23 cellular contexts compared by ENCODE assay signal in genomic region chr4:185352202-185352601, GRCh38. TPM values are rescaled to one million over a fixed set of nuclear protein-coding genes. Genes with fewer than 3 reads are reported as not detected.
DNase-seq lines count a peak whose midpoint lies in the region; ATAC-seq and TF ChIP-seq lines count a peak whose summit lies in the region.
"Had no signal": no experiment of that assay in that cellular context is flagged by ENCODE, and none has a peak within 500 bp of the region (broad histone marks: within the 10 kb centered on the region; RNA-seq: fewer than 3 reads in every experiment).

No MANE protein-coding gene starts in this region.

- H3K4me3 ChIP-seq in mammary epithelial cell (replicated peaks in 1 of 3; ENCODE audit: insufficient read depth in 1 of 3, low read depth in 2 of 3, low read length in 3 of 3): no peak overlapping the region
- H3K4me3 ChIP-seq in ascending aorta: no peak overlapping the region
- H3K4me3 ChIP-seq in naive thymus-derived CD4-positive, alpha-beta T cell (ENCODE audit: low read length): no peak overlapping the region
- H3K4me3 ChIP-seq: GM23248, MG63, SK-N-MC had no signal

- no peaks in the 10 kb centered on the region for H4K20me1 ChIP-seq in mammary epithelial cell (ENCODE audit: insufficient read depth, low read length)

- H3K4me1 ChIP-seq in mammary epithelial cell (ENCODE audit: insufficient read depth, low read length): no peaks in the 10 kb centered on the region
- peaks cover 0 to 4% of the 10 kb centered on the region in 2 donors for H3K4me1 ChIP-seq in ascending aorta
- no peaks in the 10 kb centered on the region for H3K4me1 ChIP-seq in naive thymus-derived CD4-positive, alpha-beta T cell (ENCODE audit: control insufficient read depth in 2 of 2, insufficient read depth in 2 of 2, low read length in 2 of 2)

- intact Hi-C loops in mammary epithelial cell (cut with micrococcal nuclease): no loop called here
- intact Hi-C loops in MCF 10A (cut with micrococcal nuclease): no loop called here
- intact Hi-C loops in activated B cell treated with CpG ODN at 0.5 μM for 24 hours (cut with micrococcal nuclease): no loop called here
- intact Hi-C loops in ascending aorta (cut with DNase I): no loop called here
- intact Hi-C loops in naive thymus-derived CD4-positive, alpha-beta T cell (cut with micrococcal nuclease): no loop called here

- in situ Hi-C loops in mammary epithelial cell (cut with MboI; ENCODE audit: low sequenced_read_pairs in 2 of 2): no loop called here

- H3K4me1 Mint-ChIP-seq in MCF 10A (ENCODE audit: insufficient read depth, unreplicated experiment): no peaks in the 10 kb centered on the region
- H3K4me1 Mint-ChIP-seq in activated B cell treated with CpG ODN at 0.5 μM for 24 hours: peaks cover 24% of the 10 kb centered on the region
- H3K4me1 Mint-ChIP-seq in nephron progenitor cell: peaks cover 19% of the 10 kb centered on the region
- peaks cover 0 to 10% (median 0%) of the 10 kb centered on the region in 7 donors for H3K4me1 Mint-ChIP-seq in naive thymus-derived CD4-positive, alpha-beta T cell

- H3K9ac ChIP-seq in mammary epithelial cell (ENCODE audit: insufficient read depth, low read length): no peak overlapping the region
- H3K9ac ChIP-seq: GM23248 had no signal

- no peak for TF ChIP-seq CTCF in mammary epithelial cell (conservative IDR thresholded peaks at IDR 0.05 in 1 of 2, IDR thresholded peaks at IDR 0.05 in 1 of 2; ENCODE audit: extremely low read depth in 1 of 2, insufficient read depth in 1 of 2, low read depth in 1 of 2, low read length in 2 of 2)
- no peak for TF ChIP-seq CTCF in MCF 10A (IDR thresholded peaks at IDR 0.05; ENCODE audit: unreplicated experiment)
- TF ChIP-seq CTCF in activated B cell treated with CpG ODN at 0.5 μM for 24 hours (IDR thresholded peaks at IDR 0.05): no peak
- no peak for TF ChIP-seq CTCF in nephron progenitor cell (IDR thresholded peaks at IDR 0.05)
- no peak for TF ChIP-seq CTCF in ascending aorta (IDR thresholded peaks at IDR 0.05)

- BruUV-seq in mammary epithelial cell (replicated peaks; lab: Mats Ljungman, UMichigan) (no TSS peak), MCF 10A (replicated peaks; lab: Mats Ljungman, UMichigan) (no TSS peak)

- 79% methylated on average over 7 of the region's 7 CpGs for WGBS in mammary epithelial cell (ENCODE audit: low coverage, missing lambda C conversion rate)

- H3K9me3 Mint-ChIP-seq in MCF 10A (ENCODE audit: unreplicated experiment) (no peaks in the 10 kb centered on the region), activated B cell treated with CpG ODN at 0.5 μM for 24 hours (no peaks in the 10 kb centered on the region), nephron progenitor cell (no peaks in the 10 kb centered on the region)
- peaks cover 0 to 1% (median 0%) of the 10 kb centered on the region in 11 donors for H3K9me3 Mint-ChIP-seq in naive thymus-derived CD4-positive, alpha-beta T cell

- H3K4me2 ChIP-seq in mammary epithelial cell (ENCODE audit: insufficient read depth, low read depth, low read length): no peak overlapping the region

- H3K36me3 Mint-ChIP-seq in MCF 10A (ENCODE audit: insufficient read depth, unreplicated experiment): peaks cover 11% of the 10 kb centered on the region
- peaks cover 87% of the 10 kb centered on the region for H3K36me3 Mint-ChIP-seq in activated B cell treated with CpG ODN at 0.5 μM for 24 hours (ENCODE audit: low read depth)
- peaks cover 59% of the 10 kb centered on the region for H3K36me3 Mint-ChIP-seq in nephron progenitor cell (ENCODE audit: low read depth)
- peaks cover 27 to 66% (median 43%) of the 10 kb centered on the region in 5 donors for H3K36me3 Mint-ChIP-seq in naive thymus-derived CD4-positive, alpha-beta T cell

- ATAC-seq in activated B cell treated with CpG ODN at 0.5 μM for 24 hours (ENCODE audit: low read depth) (no peak), HG02588 (IDR thresholded peaks at IDR 0.05; ENCODE audit: unreplicated experiment) (no peak)
- no peak for ATAC-seq in naive thymus-derived CD4-positive, alpha-beta T cell
- ATAC-seq: HCT116, HepG2 had no signal

- H3K36me3 ChIP-seq in mammary epithelial cell (ENCODE audit: insufficient read depth, low read length): peaks cover 8% of the 10 kb centered on the region
- peaks cover 28 to 29% of the 10 kb centered on the region in 2 donors for H3K36me3 ChIP-seq in ascending aorta
- no peaks in the 10 kb centered on the region for H3K36me3 ChIP-seq in naive thymus-derived CD4-positive, alpha-beta T cell (ENCODE audit: control insufficient read depth in 2 of 3, insufficient read depth in 3 of 3, low read length in 3 of 3)
- H3K36me3 ChIP-seq: MG63 had no signal

- H3K27me3 Mint-ChIP-seq in MCF 10A (ENCODE audit: insufficient read depth, unreplicated experiment) (no peaks in the 10 kb centered on the region), activated B cell treated with CpG ODN at 0.5 μM for 24 hours (no peaks in the 10 kb centered on the region), nephron progenitor cell (ENCODE audit: low read depth, poor library complexity) (no peaks in the 10 kb centered on the region)
- H3K27me3 Mint-ChIP-seq in naive thymus-derived CD4-positive, alpha-beta T cell: no peaks in the 10 kb centered on the region
- H3K27me3 Mint-ChIP-seq: B cell had no signal

- H3K27ac Mint-ChIP-seq in MCF 10A (ENCODE audit: low read depth, unreplicated experiment) (no peak overlapping the region), activated B cell treated with CpG ODN at 0.5 μM for 24 hours (peak overlapping the region; percentile 24), nephron progenitor cell (peak overlapping the region; percentile 44)
- H3K27ac Mint-ChIP-seq in naive thymus-derived CD4-positive, alpha-beta T cell: no peak overlapping the region

- H3K4me3 Mint-ChIP-seq in MCF 10A (ENCODE audit: unreplicated experiment) (no peak overlapping the region), activated B cell treated with CpG ODN at 0.5 μM for 24 hours (no peak overlapping the region), nephron progenitor cell (no peak overlapping the region)
- no peak overlapping the region for H3K4me3 Mint-ChIP-seq in naive thymus-derived CD4-positive, alpha-beta T cell
- H3K4me3 Mint-ChIP-seq: B cell had no signal

- POLR2A ChIA-PET in MCF 10A (lab: Yijun Ruan, JAX): no interaction called here
- POLR2A ChIA-PET in activated B cell treated with CpG ODN at 0.5 μM for 24 hours (lab: Charles Lee): no interaction called here
- POLR2A ChIA-PET in naive thymus-derived CD4-positive, alpha-beta T cell (lab: Charles Lee): no interaction called here

- H3K27ac ChIP-seq in mammary epithelial cell (ENCODE audit: insufficient read depth, low read depth, low read length) (no peak overlapping the region), ascending aorta (no peak overlapping the region)
- H3K27ac ChIP-seq in naive thymus-derived CD4-positive, alpha-beta T cell (ENCODE audit: low read depth, low read length): no peak overlapping the region
- H3K27ac ChIP-seq: GM23248, SK-N-MC had no signal

- no peak overlapping the region for H2AFZ ChIP-seq in mammary epithelial cell (ENCODE audit: low read depth, low read length)
- H2AFZ ChIP-seq: GM23248 had no signal

- dilution Hi-C loops in mammary epithelial cell (cut with HindIII; ENCODE audit: low sequenced_read_pairs): no loop called here

- no peaks in the 10 kb centered on the region for H3K27me3 ChIP-seq in mammary epithelial cell (ENCODE audit: insufficient read depth, low read length)
- no peaks in the 10 kb centered on the region for H3K27me3 ChIP-seq in ascending aorta
- no peaks in the 10 kb centered on the region for H3K27me3 ChIP-seq in naive thymus-derived CD4-positive, alpha-beta T cell (ENCODE audit: control insufficient read depth in 2 of 2, insufficient read depth in 2 of 2, low read length in 2 of 2)
- H3K27me3 ChIP-seq: MG63 had no signal

- no peaks in the 10 kb centered on the region for H3K79me2 ChIP-seq in mammary epithelial cell (ENCODE audit: insufficient read depth, low read length)

- peak; percentile 1 for DNase-seq in mammary epithelial cell
- no peak for DNase-seq in MCF 10A (ENCODE audit: unreplicated experiment)
- no peak for DNase-seq in activated B cell treated with CpG ODN at 0.5 μM for 24 hours
- no peak for DNase-seq in nephron progenitor cell
- no peak for DNase-seq in NCI-H2196 treated with DMSO at 0.1 percent for 48 hours (lab: John Stamatoyannopoulos, UW; ENCODE audit: unreplicated experiment)
- no peak for DNase-seq in ascending aorta (ENCODE audit: low spot score in 2 of 2)
- no peak for DNase-seq in naive thymus-derived CD4-positive, alpha-beta T cell
- DNase-seq: 8988T; GM23248; MG63; NCI-H1092 treated with DMSO at 0.1 percent for 48 hours; NCI-H146; NCI-H2029 treated with DMSO at 0.1 percent for 48 hours; NCI-H2171 treated with DMSO at 0.1 percent for 48 hours; NCI-H748 treated with DMSO at 0.1 percent for 48 hours; NK-92 treated with Interleukin-12 subunit alpha and Interleukin-12 subunit beta, amount 100 ng/mL, for 24 hours; OCI-M1; Right ventricle myocardium superior had no signal

- CTCF ChIA-PET in mammary epithelial cell (lab: Charles Lee; ENCODE audit: low non-redundant PET): no interaction called here
- CTCF ChIA-PET in MCF 10A (lab: Yijun Ruan, JAX): no interaction called here
- CTCF ChIA-PET in activated B cell treated with CpG ODN at 0.5 μM for 24 hours (lab: Charles Lee): interaction anchor here (1.1 kb wide), 1 partner anchor 18 kb away, joined by 3 read pairs; no protein-coding TSS in a partner anchor
- CTCF ChIA-PET in naive thymus-derived CD4-positive, alpha-beta T cell (lab: Charles Lee): no interaction called here

- H3K9me3 ChIP-seq in mammary epithelial cell (replicated peaks; ENCODE audit: insufficient read depth, low read length) (no peaks in the 10 kb centered on the region), ascending aorta (no peaks in the 10 kb centered on the region)
- no peaks in the 10 kb centered on the region for H3K9me3 ChIP-seq in naive thymus-derived CD4-positive, alpha-beta T cell (ENCODE audit: control insufficient read depth in 2 of 3, low read length in 3 of 3)
- H3K9me3 ChIP-seq: MG63 had no signal

RNA-seq across cellular contexts. Expression of gene LRP2BP, which starts 43.5 kb away (rescaled TPM):
- total RNA-seq in mammary epithelial cell (under 1 TPM; 0.49 to 0.50 TPM), MCF 10A (2022) (0.64 and 0.70 TPM in 2 replicates), activated B cell treated with CpG ODN at 0.5 μM for 24 hours (0.54 and 0.75 TPM in 2 replicates), ascending aorta (0.53 TPM)
- polyA plus RNA-seq in mammary epithelial cell: 0.12 TPM
- not detected for polyA minus RNA-seq in mammary epithelial cell
- total RNA-seq in naive thymus-derived CD4-positive, alpha-beta T cell: 1 to 10 TPM in 4 of 5 experiments, under 1 TPM in 1; 0.82 to 2.4 (median 1.7) TPM
- polyA plus RNA-seq in naive thymus-derived CD4-positive, alpha-beta T cell: under 1 TPM; 0.58 to 0.79 TPM
- total RNA-seq: GM23248 had no signal

RNA-seq across cellular contexts. Expression of gene ANKRD37, which starts 44.4 kb away (rescaled TPM):
- total RNA-seq in mammary epithelial cell (1 to 10 TPM; 1.8 to 4.8 TPM), MCF 10A (2022) (4.4 and 5.5 TPM in 2 replicates), activated B cell treated with CpG ODN at 0.5 μM for 24 hours (10.4 and 11.2 TPM in 2 replicates), ascending aorta (1.9 TPM)
- polyA plus RNA-seq in mammary epithelial cell: 11.6 TPM
- 8.4 TPM for polyA minus RNA-seq in mammary epithelial cell
- 10 to 100 TPM in 3 of 5 experiments, 1 to 10 TPM in 2; 3.2 to 18.6 (median 10.9) TPM for total RNA-seq in naive thymus-derived CD4-positive, alpha-beta T cell
- polyA plus RNA-seq in naive thymus-derived CD4-positive, alpha-beta T cell: 1 to 10 TPM; 8.0 to 8.5 TPM

Comparison
In these comparisons a context has a peak if more than half of its experiments do, and no peak if none do; other contexts are left out.
1. H3K27ac Mint-ChIP-seq: peak in activated B cell treated with CpG ODN at 0.5 μM for 24 hours (single experiment) and nephron progenitor cell (single experiment); none in MCF 10A (single experiment) and naive thymus-derived CD4-positive, alpha-beta T cell (0 of 9).